Comparison of ENCODE assay signal across 10 cellular contexts in genomic region chr2:130373808-130374365, GRCh38. TPM values are rescaled to one million over a fixed set of nuclear protein-coding genes. Genes with fewer than 3 reads are reported as not detected.
DNase-seq lines count a peak whose midpoint lies in the region; ATAC-seq and TF ChIP-seq lines count a peak whose summit lies in the region.
"Had no signal": no experiment of that assay in that cellular context is flagged by ENCODE, and none has a peak within 500 bp of the region (broad histone marks: within the 10 kb centered on the region; RNA-seq: fewer than 3 reads in every experiment).

No MANE protein-coding gene starts in this region.

- no peaks in the 10 kb centered on the region for H3K9me2 ChIP-seq in hepatocyte (replicated peaks; ENCODE audit: insufficient read depth)

- peaks cover 23% of the 10 kb centered on the region for H3K79me2 ChIP-seq in hepatocyte

- peaks cover 81% of the 10 kb centered on the region for H3K4me1 Mint-ChIP-seq in activated naive CD4-positive, alpha-beta T cell treated with anti-CD3 and anti-CD28 coated beads, Interleukin-2, amount 10 ng/mL, durations not matched to agents 7 days and 5 days
- peaks cover 69% of the 10 kb centered on the region for H3K4me1 Mint-ChIP-seq in activated CD4-positive, alpha-beta memory T cell treated with anti-CD3 and anti-CD28 coated beads for 36 hours (ENCODE audit: low read depth)

- peak overlapping the region; percentile 74 for H3K27ac Mint-ChIP-seq in activated naive CD4-positive, alpha-beta T cell treated with anti-CD3 and anti-CD28 coated beads, Interleukin-2, amount 10 ng/mL, durations not matched to agents 7 days and 5 days
- H3K27ac Mint-ChIP-seq in activated naive CD4-positive, alpha-beta T cell treated with anti-CD3 and anti-CD28 coated beads, Interleukin-2, amount 50 U/mL, for 72 hours = peak overlapping the region in 1 of 2 donors; percentile 93
- peak overlapping the region; percentile 98 for H3K27ac Mint-ChIP-seq in activated CD4-positive, alpha-beta memory T cell treated with anti-CD3 and anti-CD28 coated beads for 36 hours

- H3K4me3 ChIP-seq in hepatocyte (no peak overlapping the region), subcutaneous abdominal adipose tissue (ENCODE audit: low read depth in 1 of 5, low read length in 5 of 5) (peak overlapping the region in 4 of 5 donors; percentile 89 to 94 (median 92))

- intact Hi-C loops in activated CD4-positive, alpha-beta memory T cell treated with anti-CD3 and anti-CD28 coated beads for 36 hours (cut with micrococcal nuclease) = loop anchor here (5.0 kb wide), 2 partner anchors 353 to 718 kb away; partner anchors contain the start of genes FAM168B and GPR148

- no peak overlapping the region for H2AFZ ChIP-seq in hepatocyte

- no peak for ATAC-seq in activated naive CD4-positive, alpha-beta T cell treated with anti-CD3 and anti-CD28 coated beads, Interleukin-2, amount 50 U/mL, for 72 hours
- ATAC-seq in HG03139 (IDR thresholded peaks at IDR 0.05; ENCODE audit: unreplicated experiment) = no peak
- no peak for ATAC-seq in GM21423 (IDR thresholded peaks at IDR 0.05; ENCODE audit: unreplicated experiment)
- no peak for ATAC-seq in GM21576 (IDR thresholded peaks at IDR 0.05; ENCODE audit: unreplicated experiment)

- no peak for TF ChIP-seq CTCF in hepatocyte (IDR thresholded peaks at IDR 0.05; ENCODE audit: poor library complexity)

- 98% methylated on average over 3 of the region's 3 CpGs for WGBS in hepatocyte (ENCODE audit: low lambda C conversion rate, missing lambda C conversion rate)

- peak overlapping the region in 2 of 5 donors; percentile 85 to 96 for H3K9ac ChIP-seq in subcutaneous abdominal adipose tissue (ENCODE audit: low read length in 5 of 5)

- no peak for DNase-seq in activated naive CD4-positive, alpha-beta T cell treated with anti-CD3 and anti-CD28 coated beads, Interleukin-2, amount 10 ng/mL, durations not matched to agents 7 days and 5 days
- no peak for DNase-seq in activated naive CD4-positive, alpha-beta T cell treated with anti-CD3 and anti-CD28 coated beads, Interleukin-2, amount 50 U/mL, for 72 hours (ENCODE audit: low spot score in 2 of 2)
- DNase-seq in activated CD4-positive, alpha-beta memory T cell treated with anti-CD3 and anti-CD28 coated beads for 36 hours = no peak
- no peak for DNase-seq in hepatocyte (ENCODE audit: low spot score)
- DNase-seq: activated effector memory CD4-positive, alpha-beta T cell treated with anti-CD3 and anti-CD28 coated beads, Interleukin-2, amount 50 U/mL, for 16 hours; stimulated activated CD4-positive, alpha-beta T cell treated with anti-CD3 and anti-CD28 coated beads, Interleukin-15, amount 100 ng/mL, for 24 hours had no signal

- POLR2A ChIA-PET in activated CD4-positive, alpha-beta memory T cell treated with anti-CD3 and anti-CD28 coated beads for 36 hours (lab: Charles Lee) = interaction anchor here (1.6 kb wide), 1 partner anchor 32 kb away, joined by 22 read pairs; the partner anchor contains the start of gene IMP4

- peak overlapping the region; percentile 87 for H3K4me2 ChIP-seq in hepatocyte

- no peak overlapping the region for H3K27ac ChIP-seq in hepatocyte
- no peak overlapping the region for H3K27ac ChIP-seq in subcutaneous abdominal adipose tissue (ENCODE audit: low read depth, low read length)

- peak overlapping the region; percentile 96 for H3K4me3 Mint-ChIP-seq in activated naive CD4-positive, alpha-beta T cell treated with anti-CD3 and anti-CD28 coated beads, Interleukin-2, amount 10 ng/mL, durations not matched to agents 7 days and 5 days
- H3K4me3 Mint-ChIP-seq in activated CD4-positive, alpha-beta memory T cell treated with anti-CD3 and anti-CD28 coated beads for 36 hours = peak overlapping the region; percentile 87

- H4K20me1 ChIP-seq in hepatocyte (ENCODE audit: insufficient read depth, poor library complexity, severe bottlenecking) = no peaks in the 10 kb centered on the region

- H3K9me3 Mint-ChIP-seq in activated naive CD4-positive, alpha-beta T cell treated with anti-CD3 and anti-CD28 coated beads, Interleukin-2, amount 10 ng/mL, durations not matched to agents 7 days and 5 days = no peaks in the 10 kb centered on the region
- H3K9me3 Mint-ChIP-seq in activated naive CD4-positive, alpha-beta T cell treated with anti-CD3 and anti-CD28 coated beads, Interleukin-2, amount 50 U/mL, for 72 hours = peaks cover 0 to 6% of the 10 kb centered on the region in 2 donors
- no peaks in the 10 kb centered on the region for H3K9me3 Mint-ChIP-seq in activated CD4-positive, alpha-beta memory T cell treated with anti-CD3 and anti-CD28 coated beads for 36 hours

- H3K27me3 ChIP-seq in hepatocyte (no peaks in the 10 kb centered on the region), subcutaneous abdominal adipose tissue (ENCODE audit: control insufficient read depth in 5 of 5, insufficient read depth in 4 of 5, low read length in 5 of 5) (no peaks in the 10 kb centered on the region)

- no peaks in the 10 kb centered on the region for H3K36me3 ChIP-seq in hepatocyte (replicated peaks; ENCODE audit: insufficient read depth, low read depth)
- peaks cover 3 to 22% (median 7%) of the 10 kb centered on the region in 5 donors for H3K36me3 ChIP-seq in subcutaneous abdominal adipose tissue (ENCODE audit: control insufficient read depth in 5 of 5, insufficient read depth in 5 of 5, low read length in 5 of 5)

- CTCF ChIA-PET in activated naive CD4-positive, alpha-beta T cell treated with anti-CD3 and anti-CD28 coated beads, Interleukin-2, amount 10 ng/mL, durations not matched to agents 7 days and 5 days (lab: Charles Lee) = interaction anchor here (1.3 to 2.3 kb wide), 3 partner anchors 7 to 31 kb away, joined by 4 to 17 read pairs (median 4); partner anchors contain the start of gene IMP4
- CTCF ChIA-PET in activated CD4-positive, alpha-beta memory T cell treated with anti-CD3 and anti-CD28 coated beads for 36 hours (lab: Charles Lee) = interaction anchor here (1.0 to 1.9 kb wide), 7 partner anchors 11 to 424 kb away, joined by 3 to 11 read pairs (median 8); partner anchors contain the start of genes IMP4 and PTPN18

- H3K27me3 Mint-ChIP-seq in activated naive CD4-positive, alpha-beta T cell treated with anti-CD3 and anti-CD28 coated beads, Interleukin-2, amount 10 ng/mL, durations not matched to agents 7 days and 5 days = peaks cover 2% of the 10 kb centered on the region
- H3K27me3 Mint-ChIP-seq in activated CD4-positive, alpha-beta memory T cell treated with anti-CD3 and anti-CD28 coated beads for 36 hours = no peaks in the 10 kb centered on the region

- H3K9me3 ChIP-seq in hepatocyte (ENCODE audit: low read depth) (no peaks in the 10 kb centered on the region), subcutaneous abdominal adipose tissue (ENCODE audit: control insufficient read depth in 5 of 5, low read length in 5 of 5) (no peaks in the 10 kb centered on the region)

- H3K4me1 ChIP-seq in hepatocyte (ENCODE audit: insufficient read depth) = no peaks in the 10 kb centered on the region
- H3K4me1 ChIP-seq in subcutaneous abdominal adipose tissue (ENCODE audit: control insufficient read depth in 5 of 5, insufficient read depth in 5 of 5, low read length in 5 of 5) = peaks cover 6 to 58% (median 32%) of the 10 kb centered on the region in 5 donors

- peaks cover 52% of the 10 kb centered on the region for H3K36me3 Mint-ChIP-seq in activated naive CD4-positive, alpha-beta T cell treated with anti-CD3 and anti-CD28 coated beads, Interleukin-2, amount 10 ng/mL, durations not matched to agents 7 days and 5 days
- peaks cover 28 to 65% of the 10 kb centered on the region in 2 donors for H3K36me3 Mint-ChIP-seq in activated naive CD4-positive, alpha-beta T cell treated with anti-CD3 and anti-CD28 coated beads, Interleukin-2, amount 50 U/mL, for 72 hours
- H3K36me3 Mint-ChIP-seq in activated CD4-positive, alpha-beta memory T cell treated with anti-CD3 and anti-CD28 coated beads for 36 hours = peaks cover 49% of the 10 kb centered on the region

RNA-seq across cellular contexts. Expression of gene PTPN18, which starts 18.0 kb away (rescaled TPM):
- 10 to 100 TPM; 28.3 to 62.1 TPM for total RNA-seq in activated naive CD4-positive, alpha-beta T cell treated with anti-CD3 and anti-CD28 coated beads, Interleukin-2, amount 50 U/mL, for 72 hours
- 10 to 100 TPM; 42.1 to 44.9 TPM for total RNA-seq in activated CD4-positive, alpha-beta memory T cell treated with anti-CD3 and anti-CD28 coated beads for 36 hours
- total RNA-seq in hepatocyte = 34.8 and 35.7 TPM in 2 replicates
- polyA plus RNA-seq in hepatocyte = 34.7 and 41.6 TPM in 2 replicates

RNA-seq across cellular contexts. Expression of gene IMP4, which starts 31.2 kb away (rescaled TPM):
- 100 to 1,000 TPM in 1 of 2 donors, 10 to 100 TPM in 1; 91.0 to 106 TPM for total RNA-seq in activated naive CD4-positive, alpha-beta T cell treated with anti-CD3 and anti-CD28 coated beads, Interleukin-2, amount 50 U/mL, for 72 hours
- total RNA-seq in activated CD4-positive, alpha-beta memory T cell treated with anti-CD3 and anti-CD28 coated beads for 36 hours = 100 to 1,000 TPM; 125 to 128 TPM
- total RNA-seq in hepatocyte = 49.1 and 52.4 TPM in 2 replicates
- 56.4 and 80.9 TPM in 2 replicates for polyA plus RNA-seq in hepatocyte
